ENCODE assay signal across 21 cellular contexts in the genomic region with DNA sequence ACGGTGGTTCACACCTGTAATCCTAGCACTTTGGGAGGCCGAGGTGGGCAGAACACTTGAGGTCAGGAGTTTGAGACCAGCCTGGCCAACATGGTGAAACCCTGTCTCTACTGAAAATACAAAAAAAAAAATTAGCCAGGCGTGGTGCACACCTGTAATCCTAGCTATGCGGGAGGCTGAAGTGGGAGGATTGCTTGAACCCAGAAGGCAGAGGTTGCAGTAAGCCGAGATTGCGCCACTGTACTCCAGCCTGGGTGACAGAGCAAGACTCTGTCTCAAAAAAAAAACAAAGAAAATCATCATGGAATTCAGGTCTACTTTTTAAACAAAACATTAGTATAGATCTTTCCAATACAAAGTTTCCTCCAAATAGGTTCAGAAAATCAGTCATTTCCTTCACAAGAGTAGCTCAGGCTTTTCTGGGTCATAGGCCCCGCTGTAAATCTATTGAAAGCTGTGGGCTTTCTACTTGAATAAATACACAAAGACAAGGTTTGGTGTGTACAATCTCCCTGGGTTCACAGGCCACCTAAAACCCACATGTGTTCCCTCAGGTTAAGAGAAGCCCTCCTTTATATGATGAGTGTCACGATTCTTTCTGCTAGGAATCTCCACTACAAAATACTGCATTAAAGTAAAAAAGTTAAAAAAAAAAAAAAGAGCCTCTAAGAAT. TPM values are rescaled to one million over a fixed set of nuclear protein-coding genes. Genes with fewer than 3 reads are reported as not detected.
"Had no signal": no experiment of that assay in that cellular context is flagged by ENCODE, and none has a peak within 500 bp of the region (broad histone marks: within the 10 kb centered on the region; RNA-seq: fewer than 3 reads in every experiment).

No MANE protein-coding gene starts in this region.

RNA-seq across cellular contexts. Expression of a gene that starts 37.1 kb away (rescaled TPM):
- total RNA-seq: activated naive CD4-positive, alpha-beta T cell treated with anti-CD3 and anti-CD28 coated beads for 36 hours; activated naive CD4-positive, alpha-beta T cell treated with anti-CD3 and anti-CD28 coated beads, Interleukin-2, amount 50 U/mL, for 72 hours; activated naive CD8-positive, alpha-beta T cell treated with anti-CD3 and anti-CD28 coated beads for 36 hours; activated naive CD8-positive, alpha-beta T cell treated with anti-CD3 and anti-CD28 coated beads, Interleukin-2, amount 10 ng/mL, durations not matched to agents 7 days and 5 days; activated T-cell treated with anti-CD3 and anti-CD28 coated beads, Interleukin-2, amount 50 U/mL, for 4 hours; activated T-cell treated with anti-CD3 and anti-CD28 coated beads, Interleukin-2, amount 50 U/mL, for 72 hours; activated T-helper 1 cell treated with anti-CD3 and anti-CD28 coated beads, Interleukin-12 subunit alpha, Interleukin-12 subunit beta, Interleukin-2, Interleukin-4 antibody, amounts not matched to agents 30 ng/mL and 10 ng/mL and 1 ng/mL, durations not matched to agents 14 hours and 24 hours and 36 hours; activated T-helper 17 cell treated with anti-CD3 and anti-CD28 coated beads, Interleukin-2, amount 50 U/mL, for 72 hours; activated T-helper 2 cell treated with anti-CD3 and anti-CD28 coated beads, Interferon-gamma antibody, Interleukin-2, Interleukin-4, amounts not matched to agents 10 μg/mL and 5 μg/mL and 100 μg/mL, durations not matched to agents 14 hours and 24 hours and 36 hours; adrenal gland; aorta; ascending aorta; astrocyte; body of pancreas; breast epithelium; bronchial epithelial cell; cardiac muscle cell; cardiac septum; cerebellum; chondrocyte had no signal
- polyA plus RNA-seq: adipose tissue, adrenal gland, aorta, cardiac muscle cell had no signal

RNA-seq across cellular contexts. Expression of a gene that starts 43.4 kb away (rescaled TPM):
- total RNA-seq: activated naive CD4-positive, alpha-beta T cell treated with anti-CD3 and anti-CD28 coated beads for 36 hours; activated naive CD8-positive, alpha-beta T cell treated with anti-CD3 and anti-CD28 coated beads for 36 hours; activated naive CD8-positive, alpha-beta T cell treated with anti-CD3 and anti-CD28 coated beads, Interleukin-2, amount 10 ng/mL, durations not matched to agents 7 days and 5 days; aorta; ascending aorta; astrocyte; bronchial epithelial cell; cardiac muscle cell; cardiac septum; cerebellum; chondrocyte had no signal
- polyA plus RNA-seq: adipose tissue, aorta, cardiac muscle cell had no signal
